ENCODE assay signal across 8 cellular contexts in genomic region chr2:126359494-126359893, GRCh38.
DNase-seq lines count a peak whose midpoint lies in the region; ATAC-seq and TF ChIP-seq lines count a peak whose summit lies in the region.

No MANE protein-coding gene starts in this region.

- in situ Hi-C loops in GM23248 (cut with MboI): no loop called here

- TF ChIP-seq CTCF in GM12872 (IDR thresholded peaks at IDR 0.05; ENCODE audit: insufficient read depth, low read depth, low read length) (peak; percentile 58), hepatocyte (IDR thresholded peaks at IDR 0.05; ENCODE audit: poor library complexity) (peak; percentile 20), colonic mucosa (IDR thresholded peaks at IDR 0.05) (no peak)

- H3K4me2 ChIP-seq in GM23248 (ENCODE audit: unreplicated experiment) (no peak overlapping the region), hepatocyte (no peak overlapping the region)

- H3K9ac ChIP-seq in GM23248: no peak overlapping the region
- H3K9ac ChIP-seq in colonic mucosa (ENCODE audit: low read depth in 2 of 2, low read length in 2 of 2): no peak overlapping the region

- no peaks in the 10 kb centered on the region for H3K9me3 ChIP-seq in GM23248 (ENCODE audit: low read depth)
- H3K9me3 ChIP-seq in hepatocyte (ENCODE audit: low read depth): no peaks in the 10 kb centered on the region
- H3K9me3 ChIP-seq in colonic mucosa: no peaks in the 10 kb centered on the region
- H3K9me3 ChIP-seq in aorta (ENCODE audit: control insufficient read depth, low read length): no peaks in the 10 kb centered on the region

- H3F3A ChIP-seq in GM23248 (ENCODE audit: insufficient read depth): no peaks in the 10 kb centered on the region

- DNase-seq in GM23248 (peak; percentile 17), NCI-H510A (lab: John Stamatoyannopoulos, UW) (peak; percentile 3), hepatocyte (ENCODE audit: low spot score) (no peak), activated gamma-delta T cell (lab: John Stamatoyannopoulos, UW) (no peak), colonic mucosa (no peak), aorta (no peak)

- H4K20me1 ChIP-seq in GM23248 (ENCODE audit: insufficient read depth): no peaks in the 10 kb centered on the region
- H4K20me1 ChIP-seq in hepatocyte (ENCODE audit: insufficient read depth, poor library complexity, severe bottlenecking): no peaks in the 10 kb centered on the region

- H3K4me3 ChIP-seq in GM23248: no peak overlapping the region
- no peak overlapping the region for H3K4me3 ChIP-seq in hepatocyte
- no peak overlapping the region for H3K4me3 ChIP-seq in colonic mucosa
- H3K4me3 ChIP-seq in aorta (ENCODE audit: low read length in 2 of 2): no peak overlapping the region

- H3K36me3 ChIP-seq in GM23248 (ENCODE audit: low read depth) (no peaks in the 10 kb centered on the region), hepatocyte (replicated peaks; ENCODE audit: insufficient read depth, low read depth) (no peaks in the 10 kb centered on the region), colonic mucosa (no peaks in the 10 kb centered on the region), aorta (ENCODE audit: control insufficient read depth in 1 of 2, insufficient read depth in 2 of 2, low read length in 1 of 2) (no peaks in the 10 kb centered on the region)

- no peak overlapping the region for H2AFZ ChIP-seq in GM23248
- H2AFZ ChIP-seq in hepatocyte: no peak overlapping the region

- H3K27ac ChIP-seq in GM23248 (no peak overlapping the region), hepatocyte (no peak overlapping the region), colonic mucosa (no peak overlapping the region), aorta (ENCODE audit: low read depth in 1 of 2, low read length in 2 of 2) (no peak overlapping the region)

- H3K4me1 ChIP-seq in GM23248 (ENCODE audit: insufficient read depth) (no peaks in the 10 kb centered on the region), hepatocyte (ENCODE audit: insufficient read depth) (no peaks in the 10 kb centered on the region), colonic mucosa (no peaks in the 10 kb centered on the region), aorta (ENCODE audit: control insufficient read depth in 1 of 2, insufficient read depth in 2 of 2, low read length in 2 of 2) (no peaks in the 10 kb centered on the region)

- no peaks in the 10 kb centered on the region for H3K9me2 ChIP-seq in GM23248 (ENCODE audit: insufficient read depth)
- no peaks in the 10 kb centered on the region for H3K9me2 ChIP-seq in hepatocyte (replicated peaks; ENCODE audit: insufficient read depth)

- H3K79me2 ChIP-seq in GM23248 (ENCODE audit: insufficient read depth) (no peaks in the 10 kb centered on the region), hepatocyte (no peaks in the 10 kb centered on the region)

- H3K27me3 ChIP-seq in GM23248 (replicated peaks; ENCODE audit: insufficient read depth) (no peaks in the 10 kb centered on the region), hepatocyte (no peaks in the 10 kb centered on the region), colonic mucosa (no peaks in the 10 kb centered on the region), aorta (ENCODE audit: control insufficient read depth in 1 of 2, insufficient read depth in 2 of 2, low read length in 1 of 2) (no peaks in the 10 kb centered on the region)

- intact Hi-C loops in colonic mucosa (cut with DNase I): no loop called here
- intact Hi-C loops in aorta (cut with DNase I): no loop called here

- ATAC-seq in HG02678 (IDR thresholded peaks at IDR 0.05; ENCODE audit: unreplicated experiment) (no peak), aorta (ENCODE audit: low FRiP score) (no peak)

Comparison
In these comparisons a context has a peak if more than half of its experiments do, and no peak if none do; other contexts are left out.
1. DNase-seq: peak in GM23248 (single experiment) and NCI-H510A (single experiment); none in hepatocyte (single experiment), activated gamma-delta T cell (single experiment), colonic mucosa (single experiment) and aorta (0 of 2).